Comparison of ENCODE assay signal across 21 cellular contexts in the genomic region with DNA sequence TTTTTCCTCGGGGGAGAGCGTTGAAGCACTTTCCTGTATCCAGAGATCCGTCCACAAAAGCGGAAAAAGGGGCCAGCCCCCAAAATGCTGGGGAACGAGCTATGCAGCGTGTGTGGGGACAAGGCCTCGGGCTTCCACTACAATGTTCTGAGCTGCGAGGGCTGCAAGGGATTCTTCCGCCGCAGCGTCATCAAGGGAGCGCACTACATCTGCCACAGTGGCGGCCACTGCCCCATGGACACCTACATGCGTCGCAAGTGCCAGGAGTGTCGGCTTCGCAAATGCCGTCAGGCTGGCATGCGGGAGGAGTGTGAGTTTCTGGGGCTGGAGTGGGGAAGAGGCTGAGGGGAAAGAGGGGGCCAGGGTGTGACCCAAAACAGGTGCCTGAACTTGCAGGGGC. TPM values are rescaled to one million over a fixed set of nuclear protein-coding genes. Genes with fewer than 3 reads are reported as not detected.
DNase-seq lines count a peak whose midpoint lies in the region; ATAC-seq and TF ChIP-seq lines count a peak whose summit lies in the region.
"Had no signal": no experiment of that assay in that cellular context is flagged by ENCODE, and none has a peak within 500 bp of the region (broad histone marks: within the 10 kb centered on the region; RNA-seq: fewer than 3 reads in every experiment).

No MANE protein-coding gene starts in this region.

- H3K9me3 Mint-ChIP-seq in activated naive CD8-positive, alpha-beta T cell treated with anti-CD3 and anti-CD28 coated beads, Interleukin-2, amount 50 U/mL, for 24 hours, result no peaks in the 10 kb centered on the region
- H3K9me3 Mint-ChIP-seq in activated naive CD8-positive, alpha-beta T cell treated with anti-CD3 and anti-CD28 coated beads for 36 hours, result no peaks in the 10 kb centered on the region
- H3K9me3 Mint-ChIP-seq in chondrocyte (ENCODE audit: low read depth), result no peaks in the 10 kb centered on the region
- H3K9me3 Mint-ChIP-seq: CD4-positive, alpha-beta T cell had no signal

- H2BK5ac ChIP-seq in trophoblast cell (ENCODE audit: low read depth, low read length, poor library complexity), result no peak overlapping the region

- peaks cover 2% of the 10 kb centered on the region for H3K9me3 ChIP-seq in trophoblast cell (ENCODE audit: insufficient read depth, low read depth, low read length)

- peaks cover 17% of the 10 kb centered on the region for H3K4me1 Mint-ChIP-seq in activated naive CD8-positive, alpha-beta T cell treated with anti-CD3 and anti-CD28 coated beads, Interleukin-2, amount 50 U/mL, for 24 hours
- peaks cover 16% of the 10 kb centered on the region for H3K4me1 Mint-ChIP-seq in activated naive CD8-positive, alpha-beta T cell treated with anti-CD3 and anti-CD28 coated beads for 36 hours
- H3K4me1 Mint-ChIP-seq in chondrocyte (ENCODE audit: low read depth), result peaks cover 27% of the 10 kb centered on the region

- H3K18ac ChIP-seq in trophoblast cell (ENCODE audit: low read length), result peak overlapping the region; percentile 39

- H3K79me1 ChIP-seq in trophoblast cell (ENCODE audit: low read length), result peaks cover 23% of the 10 kb centered on the region

- no peaks in the 10 kb centered on the region for H3K27me3 ChIP-seq in trophoblast cell (ENCODE audit: insufficient read depth, low read length)

- no peak overlapping the region for H3K4me2 ChIP-seq in trophoblast cell (ENCODE audit: low read length)

- peak overlapping the region; percentile 17 for H4K8ac ChIP-seq in trophoblast cell (ENCODE audit: low read depth, low read length)

- no peak overlapping the region for H4K12ac ChIP-seq in trophoblast cell (ENCODE audit: low read depth, low read length)

- no peak overlapping the region for H3K4me3 ChIP-seq in trophoblast cell (ENCODE audit: low read depth, low read length)
- H3K4me3 ChIP-seq: GM12878 had no signal

- no peak for TF ChIP-seq CTCF in chondrocyte (IDR thresholded peaks at IDR 0.05)

- H3K14ac ChIP-seq in trophoblast cell (ENCODE audit: low read length), result no peak overlapping the region

- H3K27ac Mint-ChIP-seq in activated naive CD8-positive, alpha-beta T cell treated with anti-CD3 and anti-CD28 coated beads, Interleukin-2, amount 50 U/mL, for 24 hours, result peak overlapping the region; percentile 27
- no peak overlapping the region for H3K27ac Mint-ChIP-seq in activated naive CD8-positive, alpha-beta T cell treated with anti-CD3 and anti-CD28 coated beads for 36 hours
- no peak overlapping the region for H3K27ac Mint-ChIP-seq in chondrocyte (ENCODE audit: unreplicated experiment)
- H3K27ac Mint-ChIP-seq: CD4-positive, alpha-beta T cell had no signal

- WGBS in trophoblast cell (ENCODE audit: extremely low coverage, insufficient coverage, insufficient read length), result no CpG with 5 or more reads among the region's 19 CpGs

- H3K27me3 Mint-ChIP-seq in activated naive CD8-positive, alpha-beta T cell treated with anti-CD3 and anti-CD28 coated beads, Interleukin-2, amount 50 U/mL, for 24 hours, result no peaks in the 10 kb centered on the region
- no peaks in the 10 kb centered on the region for H3K27me3 Mint-ChIP-seq in activated naive CD8-positive, alpha-beta T cell treated with anti-CD3 and anti-CD28 coated beads for 36 hours
- no peaks in the 10 kb centered on the region for H3K27me3 Mint-ChIP-seq in chondrocyte (ENCODE audit: low read depth)
- H3K27me3 Mint-ChIP-seq: CD4-positive, alpha-beta T cell had no signal

- H3K27ac ChIP-seq in trophoblast cell (ENCODE audit: low read depth, low read length), result no peak overlapping the region
- H3K27ac ChIP-seq: HL-60 had no signal

- H2AFZ ChIP-seq in trophoblast cell (ENCODE audit: insufficient read depth, low read length, poor library complexity), result no peak overlapping the region

- H3K4me3 Mint-ChIP-seq in activated naive CD8-positive, alpha-beta T cell treated with anti-CD3 and anti-CD28 coated beads, Interleukin-2, amount 50 U/mL, for 24 hours, result no peak overlapping the region
- H3K4me3 Mint-ChIP-seq in activated naive CD8-positive, alpha-beta T cell treated with anti-CD3 and anti-CD28 coated beads for 36 hours, result no peak overlapping the region
- no peak overlapping the region for H3K4me3 Mint-ChIP-seq in chondrocyte (ENCODE audit: unreplicated experiment)
- H3K4me3 Mint-ChIP-seq: CD4-positive, alpha-beta T cell had no signal

- peaks cover 21 to 25% of the 10 kb centered on the region in 2 experiments for H3K4me1 ChIP-seq in trophoblast cell (ENCODE audit: control insufficient read depth in 1 of 2, insufficient read depth in 2 of 2, low read length in 2 of 2)

- peak overlapping the region; percentile 70 for H2AK5ac ChIP-seq in trophoblast cell (ENCODE audit: low read length)

- no peaks in the 10 kb centered on the region for H3K36me3 Mint-ChIP-seq in activated naive CD8-positive, alpha-beta T cell treated with anti-CD3 and anti-CD28 coated beads, Interleukin-2, amount 50 U/mL, for 24 hours (ENCODE audit: low read depth)
- H3K36me3 Mint-ChIP-seq in activated naive CD8-positive, alpha-beta T cell treated with anti-CD3 and anti-CD28 coated beads for 36 hours, result no peaks in the 10 kb centered on the region
- H3K36me3 Mint-ChIP-seq in chondrocyte (ENCODE audit: low read depth), result no peaks in the 10 kb centered on the region

- no peak overlapping the region for H3K23ac ChIP-seq in trophoblast cell (ENCODE audit: low read length)

- peak overlapping the region; percentile 29 for H2BK12ac ChIP-seq in trophoblast cell (ENCODE audit: low read length)

- no peak overlapping the region for H3K9ac ChIP-seq in trophoblast cell (ENCODE audit: low read length)

- H4K91ac ChIP-seq in trophoblast cell (ENCODE audit: low read depth, low read length), result peak overlapping the region; percentile 16

- DNase-seq in activated naive CD8-positive, alpha-beta T cell treated with anti-CD3 and anti-CD28 coated beads, Interleukin-2, amount 50 U/mL, for 24 hours, result no peak
- DNase-seq in activated naive CD8-positive, alpha-beta T cell treated with anti-CD3 and anti-CD28 coated beads for 36 hours, result no peak
- peak; percentile 79 for DNase-seq in chondrocyte (ENCODE audit: low spot score)
- DNase-seq in trophoblast cell, result no peak
- no peak for DNase-seq in occipital lobe (lab: John Stamatoyannopoulos, UW)
- DNase-seq in activated T-cell treated with anti-CD3 and anti-CD28 coated beads for 4 hours, result no peak
- DNase-seq: CD4-positive, alpha-beta T cell; DMS79; EL; HCEC 1CT; Karpas-422; NCI-H1092; NCI-H1417 treated with DMSO at 0.1 percent for 48 hours; NCI-H1694 treated with DMSO at 0.1 percent for 48 hours; NCI-H2081; NCI-H2227 treated with DMSO at 0.1 percent for 48 hours; NCI-H526 treated with DMSO at 0.1 percent for 48 hours; SHP77 had no signal

- ATAC-seq in activated naive CD8-positive, alpha-beta T cell treated with anti-CD3 and anti-CD28 coated beads, Interleukin-2, amount 50 U/mL, for 24 hours, result no peak
- ATAC-seq in GM19351 (IDR thresholded peaks at IDR 0.05; ENCODE audit: unreplicated experiment), result no peak

- peaks cover 4 to 5% of the 10 kb centered on the region in 2 experiments for H3K36me3 ChIP-seq in trophoblast cell (ENCODE audit: control insufficient read depth in 1 of 2, insufficient read depth in 2 of 2, low read length in 2 of 2)

- peak overlapping the region; percentile 29 for H3K4ac ChIP-seq in trophoblast cell (ENCODE audit: low read depth, low read length)

- H3K79me2 ChIP-seq in trophoblast cell (ENCODE audit: control insufficient read depth, insufficient read depth, low read length, poor library complexity), result no peaks in the 10 kb centered on the region

- no peak overlapping the region for H2BK120ac ChIP-seq in trophoblast cell (ENCODE audit: insufficient read depth, low read length, poor library complexity)

RNA-seq across cellular contexts. Expression of a gene that starts 2.6 kb away (rescaled TPM):
- 1 to 10 TPM; 8.1 to 8.2 TPM for total RNA-seq in activated naive CD8-positive, alpha-beta T cell treated with anti-CD3 and anti-CD28 coated beads for 36 hours
- 3.2 to 7.0 TPM (median 4.8 TPM) in 3 replicates for total RNA-seq in chondrocyte
- polyA plus RNA-seq in trophoblast cell (2013), result 14.6 and 14.7 TPM in 2 replicates
- 8.1 TPM for total RNA-seq in occipital lobe

RNA-seq across cellular contexts. Expression of a gene that starts 9.6 kb away (rescaled TPM):
- total RNA-seq in activated naive CD8-positive, alpha-beta T cell treated with anti-CD3 and anti-CD28 coated beads for 36 hours, result 10 to 100 TPM; 50.9 to 51.2 TPM
- total RNA-seq in chondrocyte (28.3 to 32.1 TPM (median 29.6 TPM) in 3 replicates), occipital lobe (58.0 TPM)
- 16.4 and 17.0 TPM in 2 replicates for polyA plus RNA-seq in trophoblast cell (2013)

RNA-seq across cellular contexts. Expression of a gene that starts 11.8 kb away (rescaled TPM):
- total RNA-seq in activated naive CD8-positive, alpha-beta T cell treated with anti-CD3 and anti-CD28 coated beads for 36 hours, result 10 to 100 TPM; 13.4 to 13.9 TPM
- total RNA-seq in chondrocyte (35.3 to 54.5 TPM (median 36.1 TPM) in 3 replicates), occipital lobe (28.1 TPM)
- polyA plus RNA-seq in trophoblast cell (2013), result 21.9 and 23.1 TPM in 2 replicates

RNA-seq across cellular contexts. Expression of a gene that starts 45.6 kb away (rescaled TPM):
- total RNA-seq in activated naive CD8-positive, alpha-beta T cell treated with anti-CD3 and anti-CD28 coated beads for 36 hours, result 100 to 1,000 TPM; 111 to 112 TPM
- total RNA-seq in chondrocyte, result 45.0 to 51.3 TPM (median 49.1 TPM) in 3 replicates
- polyA plus RNA-seq in trophoblast cell (2013), result 32.8 and 33.7 TPM in 2 replicates
- 5.5 TPM for total RNA-seq in occipital lobe
